ENCODE assay signal across 2 cellular contexts in the genomic region with DNA sequence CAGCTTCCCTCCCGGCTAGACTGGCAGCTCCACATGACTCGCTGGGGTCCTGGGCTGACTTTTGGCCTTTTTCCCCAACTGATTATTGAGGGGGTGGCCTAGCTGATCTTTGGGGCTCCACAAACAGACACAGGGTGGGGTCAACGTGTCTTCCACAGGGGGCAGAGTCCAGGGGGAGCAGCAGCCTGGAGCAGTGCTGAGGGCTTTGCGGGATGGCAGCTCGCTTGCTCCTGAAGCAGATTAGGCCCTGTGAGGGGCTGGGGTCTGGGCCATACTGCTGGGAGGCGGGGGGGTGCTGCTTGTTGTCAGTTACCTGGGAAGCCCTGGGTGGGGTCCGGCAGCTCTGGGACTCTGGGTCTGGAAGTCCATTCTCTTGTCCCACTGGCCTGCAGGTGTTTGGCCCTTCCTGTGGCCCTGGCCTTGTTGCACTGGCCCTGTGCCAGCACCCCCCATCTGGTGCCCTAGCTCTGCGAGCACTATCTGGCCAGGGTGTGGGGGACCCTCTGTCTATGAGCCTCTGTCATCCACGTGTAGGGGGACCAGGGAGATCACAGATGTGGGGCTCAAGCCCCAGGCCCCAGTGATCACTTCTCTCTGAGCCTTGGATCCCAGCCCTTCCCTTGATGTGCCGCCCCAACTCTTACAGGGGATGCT.
TF ChIP-seq lines count a peak whose summit lies in the region.

No MANE protein-coding gene starts in this region.

TF ChIP-seq in IMR-90, 13 proteins besides CTCF, POLR2A, EP300 and RAD21:
- TF ChIP-seq, protein P1, sequence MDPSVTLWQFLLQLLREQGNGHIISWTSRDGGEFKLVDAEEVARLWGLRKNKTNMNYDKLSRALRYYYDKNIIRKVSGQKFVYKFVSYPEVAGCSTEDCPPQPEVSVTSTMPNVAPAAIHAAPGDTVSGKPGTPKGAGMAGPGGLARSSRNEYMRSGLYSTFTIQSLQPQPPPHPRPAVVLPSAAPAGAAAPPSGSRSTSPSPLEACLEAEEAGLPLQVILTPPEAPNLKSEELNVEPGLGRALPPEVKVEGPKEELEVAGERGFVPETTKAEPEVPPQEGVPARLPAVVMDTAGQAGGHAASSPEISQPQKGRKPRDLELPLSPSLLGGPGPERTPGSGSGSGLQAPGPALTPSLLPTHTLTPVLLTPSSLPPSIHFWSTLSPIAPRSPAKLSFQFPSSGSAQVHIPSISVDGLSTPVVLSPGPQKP (IDR thresholded peaks at IDR 0.05; ENCODE audit: borderline replicate concordance, low read depth, low read length), result no peak
- TF ChIP-seq RFX5 (IDR thresholded peaks at IDR 0.05; ENCODE audit: low read depth, low read length) (no peak), MAZ (IDR thresholded peaks at IDR 0.05; ENCODE audit: borderline replicate concordance, low read depth, low read length) (no peak)
TF ChIP-seq in IMR-90: peak in this region for 0.

TF ChIP-seq in H1, 55 proteins besides CTCF, POLR2A, EP300 and RAD21:
- no peak for TF ChIP-seq SP2 (IDR thresholded peaks at IDR 0.05; ENCODE audit: low read length)
- no peak for TF ChIP-seq TBP (IDR thresholded peaks at IDR 0.05; ENCODE audit: low read depth, low read length)
- TF ChIP-seq CHD2 (IDR thresholded peaks at IDR 0.05; ENCODE audit: low read length), result no peak
- no peak for TF ChIP-seq SIN3A (conservative IDR thresholded peaks at IDR 0.05 in 1 of 2, IDR thresholded peaks at IDR 0.05 in 1 of 2; ENCODE audit: low read depth in 1 of 2, low read length in 2 of 2)
- TF ChIP-seq BRCA1 (IDR thresholded peaks at IDR 0.05; ENCODE audit: low read depth, low read length), result no peak
- no peak for TF ChIP-seq CHD1 (IDR thresholded peaks at IDR 0.05; ENCODE audit: low read depth, low read length)
- TF ChIP-seq BCL11A (IDR thresholded peaks at IDR 0.05; ENCODE audit: low read depth in 2 of 2, low read length in 2 of 2), result no peak
- no peak for TF ChIP-seq EZH2 (IDR thresholded peaks at IDR 0.05; ENCODE audit: low read depth, low read length, severe bottlenecking)
- TF ChIP-seq KDM4A (IDR thresholded peaks at IDR 0.05; ENCODE audit: low read depth, low read length, severe bottlenecking), result no peak
- no peak for TF ChIP-seq SAP30 (IDR thresholded peaks at IDR 0.05; ENCODE audit: insufficient read depth, insufficient replicate concordance, low read length)
- TF ChIP-seq FOSL1 (IDR thresholded peaks at IDR 0.05; ENCODE audit: insufficient read depth, low read depth, low read length), result no peak
- no peak for TF ChIP-seq ZNF274 (IDR thresholded peaks at IDR 0.05; ENCODE audit: borderline replicate concordance, extremely low read depth, low read length)
